ENCODE assay signal across 8 cellular contexts in genomic region chr6:82246370-82246769, GRCh38. TPM values are rescaled to one million over a fixed set of nuclear protein-coding genes. Genes with fewer than 3 reads are reported as not detected.
DNase-seq lines count a peak whose midpoint lies in the region; ATAC-seq and TF ChIP-seq lines count a peak whose summit lies in the region.

No MANE protein-coding gene starts in this region.

- H3K4me1 Mint-ChIP-seq in stimulated activated naive CD8-positive, alpha-beta T cell treated with anti-CD3 and anti-CD28 coated beads, Interleukin-15, Interleukin-2, amounts not matched to agents 100 ng/mL and 50 ng/mL, for 24 hours (ENCODE audit: low read depth), result peaks cover 57% of the 10 kb centered on the region
- peaks cover 32% of the 10 kb centered on the region for H3K4me1 Mint-ChIP-seq in MCF 10A (ENCODE audit: insufficient read depth, unreplicated experiment)

- peak overlapping the region; percentile 93 to 97 for H3K4me3 ChIP-seq in mucosa of rectum (ENCODE audit: low read length in 2 of 2)

- H3K4me1 ChIP-seq in mucosa of rectum (ENCODE audit: control insufficient read depth in 2 of 2, insufficient read depth in 2 of 2, low read length in 2 of 2), result peaks cover 3 to 17% of the 10 kb centered on the region in 2 donors

- CTCF ChIA-PET in MCF 10A (lab: Yijun Ruan, JAX), result interaction anchor here (0.5 to 4.2 kb wide), 8 partner anchors 455 to 1916 kb away, joined by 3 to 37 read pairs (median 4); partner anchors contain the start of genes DOP1A and UBE3D

- peak overlapping the region; percentile 95 for H3K4me3 Mint-ChIP-seq in stimulated activated naive CD8-positive, alpha-beta T cell treated with anti-CD3 and anti-CD28 coated beads, Interleukin-15, Interleukin-2, amounts not matched to agents 100 ng/mL and 50 ng/mL, for 24 hours
- peak overlapping the region; percentile 86 for H3K4me3 Mint-ChIP-seq in MCF 10A (ENCODE audit: unreplicated experiment)

- peak overlapping the region; percentile 88 to 96 for H3K27ac ChIP-seq in mucosa of rectum (ENCODE audit: low read depth in 2 of 2, low read length in 2 of 2)

- BruUV-seq in MCF 10A (replicated peaks; lab: Mats Ljungman, UMichigan), result no TSS peak

- H3K9me3 Mint-ChIP-seq in stimulated activated naive CD8-positive, alpha-beta T cell treated with anti-CD3 and anti-CD28 coated beads, Interleukin-15, Interleukin-2, amounts not matched to agents 100 ng/mL and 50 ng/mL, for 24 hours, result no peaks in the 10 kb centered on the region
- no peaks in the 10 kb centered on the region for H3K9me3 Mint-ChIP-seq in MCF 10A (ENCODE audit: unreplicated experiment)

- POLR2A ChIA-PET in MCF 10A (lab: Yijun Ruan, JAX), result interaction anchor here (0.6 to 3.8 kb wide), 8 partner anchors 11 to 821 kb away, joined by 3 to 82 read pairs (median 3); partner anchors contain the start of genes DOP1A and UBE3D

- peak overlapping the region in 1 of 2 donors; percentile 88 for H3K9ac ChIP-seq in mucosa of rectum (ENCODE audit: low read depth in 1 of 2, low read length in 2 of 2)

- H3K36me3 ChIP-seq in mucosa of rectum (ENCODE audit: control insufficient read depth in 2 of 2, insufficient read depth in 2 of 2, low read length in 2 of 2), result no peaks in the 10 kb centered on the region

- peaks cover 31% of the 10 kb centered on the region for H3K36me3 Mint-ChIP-seq in stimulated activated naive CD8-positive, alpha-beta T cell treated with anti-CD3 and anti-CD28 coated beads, Interleukin-15, Interleukin-2, amounts not matched to agents 100 ng/mL and 50 ng/mL, for 24 hours (ENCODE audit: low read depth)
- H3K36me3 Mint-ChIP-seq in MCF 10A (ENCODE audit: insufficient read depth, unreplicated experiment), result peaks cover 5% of the 10 kb centered on the region

- no peak for TF ChIP-seq CTCF in MCF 10A (IDR thresholded peaks at IDR 0.05; ENCODE audit: unreplicated experiment)

- no peak for DNase-seq in stimulated activated naive CD8-positive, alpha-beta T cell treated with anti-CD3 and anti-CD28 coated beads, Interleukin-15, Interleukin-2, amounts not matched to agents 100 U/mL and 50 U/mL, for 24 hours
- no peak for DNase-seq in MCF 10A (ENCODE audit: unreplicated experiment)
- DNase-seq in RKO (ENCODE audit: low spot score), result no peak
- DNase-seq in HCEC 1CT, result no peak

- peak overlapping the region; percentile 29 for H3K27ac Mint-ChIP-seq in stimulated activated naive CD8-positive, alpha-beta T cell treated with anti-CD3 and anti-CD28 coated beads, Interleukin-15, Interleukin-2, amounts not matched to agents 100 ng/mL and 50 ng/mL, for 24 hours
- H3K27ac Mint-ChIP-seq in MCF 10A (ENCODE audit: low read depth, unreplicated experiment), result peak overlapping the region; percentile 95

- H3K9me3 ChIP-seq in mucosa of rectum (ENCODE audit: control insufficient read depth in 2 of 2, low read length in 2 of 2), result no peaks in the 10 kb centered on the region

- no peaks in the 10 kb centered on the region for H3K27me3 ChIP-seq in mucosa of rectum (ENCODE audit: control insufficient read depth in 2 of 2, insufficient read depth in 2 of 2, low read length in 2 of 2)

- intact Hi-C loops in MCF 10A (cut with micrococcal nuclease), result loop anchor here (5.0 to 10.0 kb wide), 2 partner anchors 946 to 1188 kb away; partner anchors contain the start of genes ME1, PGM3 and RWDD2A

- no peak for ATAC-seq in stimulated activated naive CD8-positive, alpha-beta T cell treated with anti-CD3 and anti-CD28 coated beads, Interleukin-15, Interleukin-2, amounts not matched to agents 100 U/mL and 50 U/mL, for 24 hours
- no peak for ATAC-seq in HG03095 (IDR thresholded peaks at IDR 0.05; ENCODE audit: unreplicated experiment)
- ATAC-seq in GM21825 (IDR thresholded peaks at IDR 0.05; ENCODE audit: unreplicated experiment), result no peak

- no peaks in the 10 kb centered on the region for H3K27me3 Mint-ChIP-seq in stimulated activated naive CD8-positive, alpha-beta T cell treated with anti-CD3 and anti-CD28 coated beads, Interleukin-15, Interleukin-2, amounts not matched to agents 100 ng/mL and 50 ng/mL, for 24 hours
- no peaks in the 10 kb centered on the region for H3K27me3 Mint-ChIP-seq in MCF 10A (ENCODE audit: insufficient read depth, unreplicated experiment)

RNA-seq across cellular contexts. Expression of gene IBTK, which starts 1.2 kb away (rescaled TPM):
- total RNA-seq in MCF 10A (2022), result 59.0 and 66.2 TPM in 2 replicates
